Comparison of ENCODE assay signal across 1 cellular context in genomic region chr22:22705328-22706100, GRCh38.
TF ChIP-seq lines count a peak whose summit lies in the region.

No MANE protein-coding gene starts in this region.

TF ChIP-seq in K562, 482 proteins besides CTCF, POLR2A, EP300 and RAD21 (continued from another document):
- TF ChIP-seq E2F1 (CRISPR knock-in tag; IDR thresholded peaks at IDR 0.05) (0 out of 2 replicates have a peak, but pooled peaks have one; percentile 45), RFX1 (IDR thresholded peaks at IDR 0.05) (no peak)
TF ChIP-seq in K562: peak in this region for 4.
